ENCODE assay signal across 1 cellular context in genomic region chr2:226620176-226620575, GRCh38.
TF ChIP-seq lines count a peak whose summit lies in the region.

No MANE protein-coding gene starts in this region.

TF ChIP-seq in IMR-90, 13 proteins besides CTCF, POLR2A, EP300 and RAD21 (continued from another document):
- TF ChIP-seq ELK1 (IDR thresholded peaks at IDR 0.05; ENCODE audit: borderline replicate concordance, low read depth, low read length) (no peak), FOS (IDR thresholded peaks at IDR 0.05; ENCODE audit: low read depth, low read length) (no peak), CHD1 (IDR thresholded peaks at IDR 0.05; ENCODE audit: low read depth, low read length) (no peak), MAFK (IDR thresholded peaks at IDR 0.05; ENCODE audit: low read depth, low read length) (no peak), CEBPB (IDR thresholded peaks at IDR 0.05; ENCODE audit: low read depth, low read length) (no peak)
